ENCODE assay signal across 8 cellular contexts in genomic region chr17:32875904-32876413, GRCh38. TPM values are rescaled to one million over a fixed set of nuclear protein-coding genes. Genes with fewer than 3 reads are reported as not detected.
DNase-seq lines count a peak whose midpoint lies in the region; ATAC-seq lines count a peak whose summit lies in the region.

No MANE protein-coding gene starts in this region.

- H3K9me3 ChIP-seq in iPS-20b (ENCODE audit: insufficient read depth, low read depth, low read length): no peaks in the 10 kb centered on the region

- peak overlapping the region; percentile 69 for H3K27ac Mint-ChIP-seq in activated CD8-positive, alpha-beta memory T cell treated with anti-CD3 and anti-CD28 coated beads, Interleukin-2, amount 10 ng/mL, durations not matched to agents 7 days and 5 days
- H3K27ac Mint-ChIP-seq in activated naive CD8-positive, alpha-beta T cell treated with anti-CD3 and anti-CD28 coated beads for 36 hours: peak overlapping the region; percentile 82

- H3K4me1 Mint-ChIP-seq in activated CD8-positive, alpha-beta memory T cell treated with anti-CD3 and anti-CD28 coated beads, Interleukin-2, amount 10 ng/mL, durations not matched to agents 7 days and 5 days: peaks cover 16% of the 10 kb centered on the region
- peaks cover 13% of the 10 kb centered on the region for H3K4me1 Mint-ChIP-seq in activated naive CD8-positive, alpha-beta T cell treated with anti-CD3 and anti-CD28 coated beads for 36 hours

- peaks cover 18% of the 10 kb centered on the region; the same call in 1 of the 2 replicates for H3K27me3 ChIP-seq in iPS-20b (ENCODE audit: insufficient read depth, low read length)

- peak overlapping the region; percentile 79 for H3K4me3 ChIP-seq in iPS-20b (ENCODE audit: low read length)

- DNase-seq in activated CD8-positive, alpha-beta memory T cell treated with anti-CD3 and anti-CD28 coated beads, Interleukin-2, amount 10 ng/mL, durations not matched to agents 7 days and 5 days: no peak
- no peak for DNase-seq in activated CD8-positive, alpha-beta memory T cell treated with anti-CD3 and anti-CD28 coated beads, Interleukin-2, amount 50 U/mL, for 4 hours
- no peak for DNase-seq in activated naive CD8-positive, alpha-beta T cell treated with anti-CD3 and anti-CD28 coated beads for 36 hours
- peak; percentile 53 for DNase-seq in superior temporal gyrus (ENCODE audit: extremely low spot score)

- no peak for ATAC-seq in activated CD8-positive, alpha-beta memory T cell treated with anti-CD3 and anti-CD28 coated beads, Interleukin-2, amount 10 ng/mL, durations not matched to agents 7 days and 5 days
- ATAC-seq in HG02588 (IDR thresholded peaks at IDR 0.05; ENCODE audit: unreplicated experiment) (no peak), HG02970 (IDR thresholded peaks at IDR 0.05; ENCODE audit: low FRiP score, unreplicated experiment) (no peak), HG03139 (IDR thresholded peaks at IDR 0.05; ENCODE audit: unreplicated experiment) (no peak)

- peak overlapping the region; percentile 80 for H3K4me3 Mint-ChIP-seq in activated CD8-positive, alpha-beta memory T cell treated with anti-CD3 and anti-CD28 coated beads, Interleukin-2, amount 10 ng/mL, durations not matched to agents 7 days and 5 days
- peak overlapping the region; percentile 91 for H3K4me3 Mint-ChIP-seq in activated naive CD8-positive, alpha-beta T cell treated with anti-CD3 and anti-CD28 coated beads for 36 hours

- no peaks in the 10 kb centered on the region for H3K9me3 Mint-ChIP-seq in activated CD8-positive, alpha-beta memory T cell treated with anti-CD3 and anti-CD28 coated beads, Interleukin-2, amount 10 ng/mL, durations not matched to agents 7 days and 5 days (ENCODE audit: low read depth)
- H3K9me3 Mint-ChIP-seq in activated naive CD8-positive, alpha-beta T cell treated with anti-CD3 and anti-CD28 coated beads for 36 hours: no peaks in the 10 kb centered on the region

- no peaks in the 10 kb centered on the region for H3K36me3 Mint-ChIP-seq in activated CD8-positive, alpha-beta memory T cell treated with anti-CD3 and anti-CD28 coated beads, Interleukin-2, amount 10 ng/mL, durations not matched to agents 7 days and 5 days
- no peaks in the 10 kb centered on the region for H3K36me3 Mint-ChIP-seq in activated naive CD8-positive, alpha-beta T cell treated with anti-CD3 and anti-CD28 coated beads for 36 hours

- H3K27ac ChIP-seq in iPS-20b (ENCODE audit: low read length): no peak overlapping the region

- CTCF ChIA-PET in activated CD8-positive, alpha-beta memory T cell treated with anti-CD3 and anti-CD28 coated beads, Interleukin-2, amount 10 ng/mL, durations not matched to agents 7 days and 5 days (lab: Charles Lee): interaction anchor here (0.8 to 7.4 kb wide), 20 partner anchors 9 to 432 kb away, joined by 3 to 190 read pairs (median 14); partner anchors contain the start of gene PSMD11

- H3K9ac ChIP-seq in iPS-20b (ENCODE audit: low read depth, low read length): peak overlapping the region; percentile 68; the same call in 1 of the 2 replicates

- H3K36me3 ChIP-seq in iPS-20b (ENCODE audit: insufficient read depth, low read depth, low read length): no peaks in the 10 kb centered on the region

- peaks cover 12% of the 10 kb centered on the region for H3K27me3 Mint-ChIP-seq in activated CD8-positive, alpha-beta memory T cell treated with anti-CD3 and anti-CD28 coated beads, Interleukin-2, amount 10 ng/mL, durations not matched to agents 7 days and 5 days
- H3K27me3 Mint-ChIP-seq in activated naive CD8-positive, alpha-beta T cell treated with anti-CD3 and anti-CD28 coated beads for 36 hours: no peaks in the 10 kb centered on the region

- peaks cover 7% of the 10 kb centered on the region; the same call in 1 of the 2 replicates for H3K4me1 ChIP-seq in iPS-20b (ENCODE audit: insufficient read depth, low read length)

RNA-seq across cellular contexts. Expression of gene MYO1D, which starts 1.0 kb away (rescaled TPM):
- total RNA-seq in activated CD8-positive, alpha-beta memory T cell treated with anti-CD3 and anti-CD28 coated beads, Interleukin-2, amount 10 ng/mL, durations not matched to agents 7 days and 5 days: 10 to 100 TPM in 1 of 2 experiments, 1 to 10 TPM in 1; 8.4 to 12.2 TPM
- total RNA-seq in activated naive CD8-positive, alpha-beta T cell treated with anti-CD3 and anti-CD28 coated beads for 36 hours: 1 to 10 TPM; 7.0 to 7.8 TPM

RNA-seq across cellular contexts. Expression of gene TMEM98, which starts 52.0 kb away (rescaled TPM):
- 1 to 10 TPM in 1 of 2 experiments, under 1 TPM in 1; 0.35 to 1.2 TPM for total RNA-seq in activated CD8-positive, alpha-beta memory T cell treated with anti-CD3 and anti-CD28 coated beads, Interleukin-2, amount 10 ng/mL, durations not matched to agents 7 days and 5 days
- total RNA-seq in activated naive CD8-positive, alpha-beta T cell treated with anti-CD3 and anti-CD28 coated beads for 36 hours: not detected
